ENCODE assay signal across 7 cellular contexts in the genomic region with DNA sequence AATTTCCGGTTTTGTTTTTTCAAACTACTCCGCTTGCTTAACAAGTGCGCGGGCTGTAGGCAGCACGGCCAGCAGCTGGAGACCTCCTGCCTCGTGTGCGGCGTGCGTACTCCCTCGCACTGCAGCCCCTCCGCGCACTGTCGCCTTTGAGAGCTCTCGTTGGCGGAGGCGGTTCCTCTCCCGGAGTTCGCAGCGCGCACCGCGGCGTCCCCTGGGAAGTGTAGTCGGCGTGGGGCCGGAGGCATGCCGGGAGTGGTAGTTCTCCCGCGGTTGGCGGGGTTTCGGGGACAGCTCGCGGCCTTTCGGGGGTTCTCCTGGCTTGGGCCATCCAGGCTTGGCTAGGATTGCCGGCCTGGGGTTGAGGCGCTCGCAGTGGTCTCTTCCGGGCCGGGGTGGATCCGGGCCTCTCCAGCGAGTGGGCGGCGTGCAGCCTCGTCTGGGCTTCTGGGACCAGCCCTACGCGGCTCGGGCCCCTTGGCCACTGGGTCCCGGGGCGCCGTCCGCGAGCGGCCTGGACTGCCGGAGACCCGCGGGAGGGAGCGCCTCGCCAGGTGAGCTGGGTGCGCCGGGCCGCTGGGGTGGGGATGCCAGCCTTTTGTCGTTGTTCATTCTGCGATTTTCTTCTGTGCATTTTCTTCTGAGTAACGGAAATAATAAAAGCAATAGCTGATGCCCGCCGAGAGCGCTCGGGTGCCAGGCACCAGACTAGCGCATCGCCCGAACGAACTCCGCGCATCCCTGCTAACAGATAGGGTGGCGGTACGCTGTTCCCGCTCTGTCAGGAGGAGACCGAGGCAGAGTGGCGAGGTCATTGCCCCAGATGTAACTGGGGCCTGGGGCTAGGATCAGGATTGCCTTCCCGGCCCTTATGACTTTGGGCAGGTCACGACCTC. TPM values are rescaled to one million over a fixed set of nuclear protein-coding genes. Genes with fewer than 3 reads are reported as not detected.
A peak's percentile ranks its signal among the peaks of the same experiment; 100 is the strongest.
DNase-seq lines count a peak whose midpoint lies in the region; ATAC-seq, FAIRE-seq and TF ChIP-seq lines count a peak whose summit lies in the region.

A gene (plus strand): TSS at position 258 of the 893 bp plus-strand sequence. CDS start 1,696 bp downstream, outside the sequence.

- peak in 36 of 56 donors; percentile 7 to 60 (median 28) for TF ChIP-seq CTCF in dorsolateral prefrontal cortex (IDR thresholded peaks at IDR 0.05 in 54 of 56, conservative IDR thresholded peaks at IDR 0.05 in 2 of 56; ENCODE audit: low read depth in 1 of 56, partially characterized antibody in 56 of 56)

- CTCF ChIA-PET in activated CD8-positive, alpha-beta T cell treated with anti-CD3 and anti-CD28 coated beads, Interleukin-2, amount 10 ng/mL, durations not matched to agents 7 days and 5 days (lab: Charles Lee): interaction anchor here (0.8 to 1.1 kb wide), 2 partner anchors 13 to 329 kb away, joined by 3 read pairs; no protein-coding TSS in a partner anchor

- peaks cover 0 to 7% (median 0%) of the 10 kb centered on the region in 45 donors for H3K27me3 ChIP-seq in dorsolateral prefrontal cortex

- H3K9me3 Mint-ChIP-seq in activated CD8-positive, alpha-beta T cell treated with anti-CD3 and anti-CD28 coated beads, Interleukin-2, amount 10 ng/mL, durations not matched to agents 7 days and 5 days (ENCODE audit: insufficient read depth): peaks cover 41% of the 10 kb centered on the region

- H3K27me3 Mint-ChIP-seq in activated CD8-positive, alpha-beta T cell treated with anti-CD3 and anti-CD28 coated beads, Interleukin-2, amount 10 ng/mL, durations not matched to agents 7 days and 5 days (ENCODE audit: low read depth): no peaks in the 10 kb centered on the region

- intact Hi-C loops in dorsolateral prefrontal cortex (cut with DNase I): loop anchor here (1.0 to 5.0 kb wide), 5 partner anchors 37 to 330 kb away; a partner anchor contains a TSS

- H3K4me1 Mint-ChIP-seq in activated CD8-positive, alpha-beta T cell treated with anti-CD3 and anti-CD28 coated beads, Interleukin-2, amount 10 ng/mL, durations not matched to agents 7 days and 5 days (ENCODE audit: low read depth): peaks cover 23% of the 10 kb centered on the region

- no peak for TF ChIP-seq POLR2A in GM12891 (IDR thresholded peaks at IDR 0.05; ENCODE audit: low read depth, low read length)

- peak within 1 kb of the TSS; percentile 87 for H3K27ac Mint-ChIP-seq in activated CD8-positive, alpha-beta T cell treated with anti-CD3 and anti-CD28 coated beads, Interleukin-2, amount 10 ng/mL, durations not matched to agents 7 days and 5 days

- FAIRE-seq in GM12891 (lab: Jason Lieb, UNC): no peak

- peak within 1 kb of the TSS; percentile 47 to 97 (median 79) for H3K4me3 ChIP-seq in dorsolateral prefrontal cortex

- peak; percentile 25 for DNase-seq in NCI-H187 treated with DMSO at 0.1 percent for 48 hours (lab: John Stamatoyannopoulos, UW)
- DNase-seq in activated CD8-positive, alpha-beta T cell treated with anti-CD3 and anti-CD28 coated beads, Interleukin-2, amount 10 ng/mL, durations not matched to agents 7 days and 5 days: peak; percentile 91
- DNase-seq in dorsolateral prefrontal cortex: peak; percentile 78 to 94 (median 85)
- peak; percentile 90 for DNase-seq in left lobe of liver (ENCODE audit: low spot score)
- DNase-seq in stimulated activated CD4-positive, alpha-beta T cell treated with anti-CD3 and anti-CD28 coated beads, Interleukin-1b, Interleukin-23, amount 100 ng/mL, for 24 hours (ENCODE audit: low read depth in 4 of 4, low spot score in 1 of 4): peak; percentile 57 to 84 (median 71)
- DNase-seq in GM12891 (ENCODE audit: insufficient read length, low spot score): no peak

- H3K36me3 Mint-ChIP-seq in activated CD8-positive, alpha-beta T cell treated with anti-CD3 and anti-CD28 coated beads, Interleukin-2, amount 10 ng/mL, durations not matched to agents 7 days and 5 days (ENCODE audit: low read depth): peaks cover 54% of the 10 kb centered on the region

- peak within 1 kb of the TSS; percentile 80 for H3K4me3 Mint-ChIP-seq in activated CD8-positive, alpha-beta T cell treated with anti-CD3 and anti-CD28 coated beads, Interleukin-2, amount 10 ng/mL, durations not matched to agents 7 days and 5 days

- H3K27ac ChIP-seq in dorsolateral prefrontal cortex: peak within 1 kb of the TSS in 58 of 59 donors; percentile 7 to 87 (median 74)

- ATAC-seq in GM21367 (IDR thresholded peaks at IDR 0.05; ENCODE audit: unreplicated experiment): peak; percentile 92
- peak; percentile 98 for ATAC-seq in activated CD8-positive, alpha-beta T cell treated with anti-CD3 and anti-CD28 coated beads, Interleukin-2, amount 10 ng/mL, durations not matched to agents 7 days and 5 days
- peak; percentile 99 for ATAC-seq in left lobe of liver

- POLR2A ChIA-PET in activated CD8-positive, alpha-beta T cell treated with anti-CD3 and anti-CD28 coated beads, Interleukin-2, amount 10 ng/mL, durations not matched to agents 7 days and 5 days (lab: Charles Lee): interaction anchor here (0.7 to 1.5 kb wide), 5 partner anchors 14 to 201 kb away, joined by 3 to 7 read pairs (median 3); a partner anchor contains a TSS

TF ChIP-seq in GM12891, 5 proteins besides CTCF, POLR2A, EP300 and RAD21:
- TF ChIP-seq POLR2AphosphoS5 (IDR thresholded peaks at IDR 0.05; ENCODE audit: low read depth, low read length) (no peak), SPI1 (IDR thresholded peaks at IDR 0.05; ENCODE audit: low read depth, low read length) (no peak), POU2F2 (IDR thresholded peaks at IDR 0.05; ENCODE audit: low read depth, low read length) (no peak), PAX5 (IDR thresholded peaks at IDR 0.05; ENCODE audit: insufficient read depth, low read length, severe bottlenecking) (no peak), TAF1 (IDR thresholded peaks at IDR 0.05; ENCODE audit: low read depth, low read length) (no peak)

RNA-seq across cellular contexts. Expression of the gene that starts here (rescaled TPM):
- 1 to 10 TPM; 6.8 to 7.5 TPM for total RNA-seq in activated CD8-positive, alpha-beta T cell treated with anti-CD3 and anti-CD28 coated beads, Interleukin-2, amount 10 ng/mL, durations not matched to agents 7 days and 5 days
- total RNA-seq in dorsolateral prefrontal cortex (10 to 100 TPM in 5 of 120 experiments, 1 to 10 TPM in 115; 4.6 to 10.9 (median 7.7) TPM), left lobe of liver (1.3 TPM)
- 0.03 TPM for polyA plus RNA-seq in GM12891 (2012; ENCODE audit: low read depth, missing spikeins)
